9 cellular contexts compared by ENCODE assay signal in genomic region chr6:151847064-151847463, GRCh38. TPM values are rescaled to one million over a fixed set of nuclear protein-coding genes. Genes with fewer than 3 reads are reported as not detected.
DNase-seq lines count a peak whose midpoint lies in the region; ATAC-seq, FAIRE-seq and TF ChIP-seq lines count a peak whose summit lies in the region.
"Had no signal": no experiment of that assay in that cellular context is flagged by ENCODE, and none has a peak within 500 bp of the region (broad histone marks: within the 10 kb centered on the region; RNA-seq: fewer than 3 reads in every experiment).

No MANE protein-coding gene starts in this region.

- intact Hi-C loops in spleen (cut with DNase I; ENCODE audit: low total_unique reads) (no loop called here), aorta (cut with DNase I) (no loop called here), esophagus muscularis mucosa (cut with DNase I) (no loop called here)

- no peak for ATAC-seq in aorta (ENCODE audit: low FRiP score)

- TF ChIP-seq CTCF in bronchial epithelial cell (IDR thresholded peaks at IDR 0.05; ENCODE audit: insufficient read depth, low read length, severe bottlenecking), result no peak
- TF ChIP-seq CTCF in spleen (IDR thresholded peaks at IDR 0.05 in 8 of 11, conservative IDR thresholded peaks at IDR 0.05 in 3 of 11), result no peak
- TF ChIP-seq CTCF in esophagus muscularis mucosa (IDR thresholded peaks at IDR 0.05), result no peak

- no peaks in the 10 kb centered on the region for H3F3A ChIP-seq in GM23248 (ENCODE audit: insufficient read depth)

- H3K4me1 ChIP-seq in GM23248 (ENCODE audit: insufficient read depth) (no peaks in the 10 kb centered on the region), spleen (no peaks in the 10 kb centered on the region), aorta (ENCODE audit: control insufficient read depth in 1 of 2, insufficient read depth in 2 of 2, low read length in 2 of 2) (no peaks in the 10 kb centered on the region), esophagus muscularis mucosa (no peaks in the 10 kb centered on the region)

- H3K9me3 ChIP-seq in GM23248 (ENCODE audit: low read depth) (no peaks in the 10 kb centered on the region), MG63 (no peaks in the 10 kb centered on the region), spleen (no peaks in the 10 kb centered on the region), aorta (ENCODE audit: control insufficient read depth, low read length) (no peaks in the 10 kb centered on the region), esophagus muscularis mucosa (no peaks in the 10 kb centered on the region)

- H3K4me2 ChIP-seq in GM23248 (ENCODE audit: unreplicated experiment), result no peak overlapping the region

- 0 to 7% methylated on average over 1 of the region's 1 CpG for WGBS in GM23248 (ENCODE audit: low coverage in 1 of 2, low lambda C conversion rate in 2 of 2, missing lambda C conversion rate in 2 of 2), 2 experiments
- WGBS in spleen, 5 donors, result 14 to 63% (median 50%) methylated on average over 1 of the region's 1 CpG
- WGBS in aorta, 2 donors, result 0 to 4% methylated on average over 1 of the region's 1 CpG
- 0% methylated on average over 1 of the region's 1 CpG for WGBS in esophagus muscularis mucosa

- H3K9me2 ChIP-seq in GM23248 (ENCODE audit: insufficient read depth), result no peaks in the 10 kb centered on the region

- H3K27ac ChIP-seq in GM23248 (no peak overlapping the region), spleen (no peak overlapping the region), aorta (ENCODE audit: low read depth in 1 of 2, low read length in 2 of 2) (no peak overlapping the region), esophagus muscularis mucosa (replicated peaks in 1 of 4) (no peak overlapping the region)
- H3K27ac ChIP-seq: skin epidermis had no signal

- FAIRE-seq in bronchial epithelial cell (lab: Jason Lieb, UNC), result no peak

- no peak for TF ChIP-seq EP300 in esophagus muscularis mucosa (IDR thresholded peaks at IDR 0.05)

- H3K9ac ChIP-seq in GM23248, result no peak overlapping the region

- H3K79me2 ChIP-seq in GM23248 (ENCODE audit: insufficient read depth), result no peaks in the 10 kb centered on the region

- H4K20me1 ChIP-seq in GM23248 (ENCODE audit: insufficient read depth), result no peaks in the 10 kb centered on the region

- H3K27me3 ChIP-seq in GM23248 (replicated peaks; ENCODE audit: insufficient read depth), result no peaks in the 10 kb centered on the region
- H3K27me3 ChIP-seq in MG63, result no peaks in the 10 kb centered on the region
- H3K27me3 ChIP-seq in bronchial epithelial cell (ENCODE audit: control insufficient read depth, insufficient read depth, low read length), result no peaks in the 10 kb centered on the region
- no peaks in the 10 kb centered on the region for H3K27me3 ChIP-seq in spleen (replicated peaks in 1 of 7)
- no peaks in the 10 kb centered on the region for H3K27me3 ChIP-seq in aorta (ENCODE audit: control insufficient read depth in 1 of 2, insufficient read depth in 2 of 2, low read length in 1 of 2)
- H3K27me3 ChIP-seq in esophagus muscularis mucosa, result no peaks in the 10 kb centered on the region

- H2AFZ ChIP-seq in GM23248, result no peak overlapping the region

- no peaks in the 10 kb centered on the region for H3K36me3 ChIP-seq in GM23248 (ENCODE audit: low read depth)
- H3K36me3 ChIP-seq in MG63, result no peaks in the 10 kb centered on the region
- H3K36me3 ChIP-seq in bronchial epithelial cell (ENCODE audit: control insufficient read depth, insufficient read depth, low read length), result no peaks in the 10 kb centered on the region
- H3K36me3 ChIP-seq in spleen, result no peaks in the 10 kb centered on the region
- H3K36me3 ChIP-seq in aorta (ENCODE audit: control insufficient read depth in 1 of 2, insufficient read depth in 2 of 2, low read length in 1 of 2), result no peaks in the 10 kb centered on the region
- H3K36me3 ChIP-seq in esophagus muscularis mucosa, result no peaks in the 10 kb centered on the region

- H3K4me3 ChIP-seq in GM23248, result no peak overlapping the region
- H3K4me3 ChIP-seq in MG63, result no peak overlapping the region
- no peak overlapping the region for H3K4me3 ChIP-seq in bronchial epithelial cell (ENCODE audit: low read depth, low read length)
- H3K4me3 ChIP-seq in spleen, result no peak overlapping the region
- no peak overlapping the region for H3K4me3 ChIP-seq in aorta (ENCODE audit: low read length in 2 of 2)
- no peak overlapping the region for H3K4me3 ChIP-seq in esophagus muscularis mucosa
- H3K4me3 ChIP-seq: skin epidermis had no signal

- no peak for TF ChIP-seq POLR2A in spleen (IDR thresholded peaks at IDR 0.05)
- TF ChIP-seq POLR2A in esophagus muscularis mucosa (IDR thresholded peaks at IDR 0.05; ENCODE audit: low read depth), result no peak

- DNase-seq in GM23248 (peak; percentile 63), MG63 (peak; percentile 17), bronchial epithelial cell (ENCODE audit: low read depth) (peak; percentile 47), lung microvascular endothelial cell (ENCODE audit: low read depth in 2 of 2) (peak; percentile 57 to 64), spleen (no peak), aorta (no peak), esophagus muscularis mucosa (ENCODE audit: extremely low spot score) (no peak), GM19238 (ENCODE audit: insufficient read length, low spot score) (no peak)

- in situ Hi-C loops in GM23248 (cut with MboI), result no loop called here

RNA-seq across cellular contexts. Expression of gene ESR1, which starts 39.6 kb away (rescaled TPM):
- 0.13 TPM in 1 of 2 replicates, not detected in the other for total RNA-seq in GM23248 (2014; rRNA removed; shearing (Covaris generic))
- 0.09 and 0.24 TPM in 2 replicates for polyA plus RNA-seq in GM23248 (2016; fragmentation: Nextera tagmentation; extraction: Ambion mirVana)
- total RNA-seq in MG63 (2014; rRNA removed; shearing (Covaris generic); ENCODE audit: low replicate concordance), result 0.07 TPM in 1 of 2 replicates, not detected in the other
- under 0.01 and 0.13 TPM in 2 replicates for total RNA-seq in bronchial epithelial cell
- under 0.01 TPM in 2 replicates for total RNA-seq in lung microvascular endothelial cell
- total RNA-seq in spleen, result 1 to 10 TPM; 2.0 to 7.3 (median 4.3) TPM
- under 1 TPM; 0.35 to 0.80 (median 0.50) TPM for polyA plus RNA-seq in spleen
- 10 to 100 TPM in 1 of 2 donors, 1 to 10 TPM in 1; 4.1 to 12.3 TPM for total RNA-seq in aorta
- 1 to 10 TPM in 1 of 2 donors, under 1 TPM in 1; 0.13 to 1.6 TPM for polyA plus RNA-seq in aorta
- total RNA-seq in esophagus muscularis mucosa, result 1 to 10 TPM in 2 of 4 donors, under 1 TPM in 2; 0.83 to 1.8 (median 1.3) TPM

Comparison
In these comparisons a context has a peak if more than half of its experiments do, and no peak if none do; other contexts are left out.
1. DNase-seq: peak in GM23248 (single experiment), MG63 (single experiment), bronchial epithelial cell (single experiment) and lung microvascular endothelial cell (2 of 2); none in spleen (single experiment), aorta (0 of 2), esophagus muscularis mucosa (single experiment) and GM19238 (single experiment).